In genomic region chr18:70165936-70166335, GRCh38 we compare ENCODE assay signal across 11 cellular contexts. TPM values are rescaled to one million over a fixed set of nuclear protein-coding genes. Genes with fewer than 3 reads are reported as not detected.
A peak's percentile ranks its signal among the peaks of the same experiment; 100 is the strongest.
DNase-seq lines count a peak whose midpoint lies in the region; ATAC-seq and TF ChIP-seq lines count a peak whose summit lies in the region.
"Had no signal": no experiment of that assay in that cellular context is flagged by ENCODE, and none has a peak within 500 bp of the region (broad histone marks: within the 10 kb centered on the region; RNA-seq: fewer than 3 reads in every experiment).

No MANE protein-coding gene starts in this region.

- H3K36me3 Mint-ChIP-seq in IgD-negative memory B cell = peaks cover 16% of the 10 kb centered on the region
- H3K36me3 Mint-ChIP-seq in osteocyte (ENCODE audit: unreplicated experiment) = peaks cover 22% of the 10 kb centered on the region

- in situ Hi-C loops in KBM-7 (cut with MboI; ENCODE audit: low pct_unique_long_range_greater_than_20kb, low sequenced_read_pairs) = no loop called here

- peaks cover 0 to 2% (median 0%) of the 10 kb centered on the region in 3 donors for H3K4me1 Mint-ChIP-seq in IgD-negative memory B cell
- peaks cover 12% of the 10 kb centered on the region for H3K4me1 Mint-ChIP-seq in osteocyte (ENCODE audit: unreplicated experiment)

- H3K27me3 Mint-ChIP-seq in IgD-negative memory B cell (no peaks in the 10 kb centered on the region), osteocyte (ENCODE audit: unreplicated experiment) (no peaks in the 10 kb centered on the region)

- H3K9me3 Mint-ChIP-seq in IgD-negative memory B cell (peaks cover 0 to 4% (median 3%) of the 10 kb centered on the region in 3 donors), osteocyte (ENCODE audit: unreplicated experiment) (peaks cover 7% of the 10 kb centered on the region)

- DNase-seq in osteocyte (ENCODE audit: extremely low spot score, unreplicated experiment) (no peak), KBM-7 (no peak), EL (no peak)
- DNase-seq: activated T-cell treated with anti-CD3 and anti-CD28 coated beads, Interleukin-2, amount 50 U/mL, for 4 hours; body of pancreas; NCI-H526; SIG-M5 had no signal

- H3K4me3 Mint-ChIP-seq in IgD-negative memory B cell (no peak overlapping the region), osteocyte (ENCODE audit: unreplicated experiment) (no peak overlapping the region)
- H3K4me3 Mint-ChIP-seq: activated T-cell treated with anti-CD3 and anti-CD28 coated beads, Interleukin-2, amount 50 U/mL, for 4 hours had no signal

- ATAC-seq in GM19043 (IDR thresholded peaks at IDR 0.05; ENCODE audit: low read depth, unreplicated experiment) (peak; percentile 79), HG02678 (IDR thresholded peaks at IDR 0.05; ENCODE audit: unreplicated experiment) (peak; percentile 90), GM21447 (IDR thresholded peaks at IDR 0.05; ENCODE audit: unreplicated experiment) (no peak)
- ATAC-seq: activated T-cell treated with anti-CD3 and anti-CD28 coated beads, Interleukin-2, amount 50 U/mL, for 4 hours; body of pancreas had no signal

- no peak for TF ChIP-seq CTCF in osteocyte (IDR thresholded peaks at IDR 0.05)

- H3K27ac Mint-ChIP-seq in IgD-negative memory B cell (peak overlapping the region in 2 of 3 donors; percentile 10 to 14), osteocyte (ENCODE audit: unreplicated experiment) (peak overlapping the region; percentile 14)

RNA-seq across cellular contexts. Expression of gene RTTN, which starts 39.6 kb away (rescaled TPM):
- polyA plus RNA-seq in IgD-negative memory B cell = 5.0 TPM
- 8.8 and 9.8 TPM in 2 replicates for total RNA-seq in osteocyte
